In the genomic region with DNA sequence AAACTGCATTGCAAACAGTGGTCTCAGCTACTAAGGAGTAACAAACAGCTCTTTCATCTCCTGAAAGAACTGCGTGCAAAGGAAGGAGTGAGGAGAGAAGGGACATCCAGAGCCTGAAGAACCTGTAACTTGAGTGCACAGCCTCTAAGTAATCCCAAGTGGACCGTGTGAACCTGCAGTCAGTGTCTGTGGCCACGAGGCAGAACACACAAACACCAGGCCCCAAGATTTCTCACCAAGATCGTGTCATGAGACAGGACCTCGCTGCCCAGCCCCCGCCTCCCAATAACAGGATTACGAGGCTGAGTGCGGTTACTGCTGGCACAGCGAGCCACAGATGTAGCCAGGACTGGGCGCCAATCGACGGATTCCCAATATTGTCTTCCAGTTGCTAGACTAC, we compare ENCODE assay signal across 10 cellular contexts.
A peak's percentile ranks its signal among the peaks of the same experiment; 100 is the strongest.
DNase-seq lines count a peak whose midpoint lies in the region; ATAC-seq and TF ChIP-seq lines count a peak whose summit lies in the region.
"Had no signal": no experiment of that assay in that cellular context is flagged by ENCODE, and none has a peak within 500 bp of the region (broad histone marks: within the 10 kb centered on the region; RNA-seq: fewer than 3 reads in every experiment).

No MANE protein-coding gene starts in this region.

- H4K20me1 ChIP-seq in OCI-LY7 (ENCODE audit: insufficient read depth, low read length) = no peaks in the 10 kb centered on the region

- TF ChIP-seq CTCF in ascending aorta (IDR thresholded peaks at IDR 0.05) (no peak), left ventricle myocardium inferior (IDR thresholded peaks at IDR 0.05; ENCODE audit: borderline replicate concordance) (no peak), OCI-LY7 (conservative IDR thresholded peaks at IDR 0.05; ENCODE audit: low read length) (no peak)

- no peak for ATAC-seq in HG03025 (IDR thresholded peaks at IDR 0.05; ENCODE audit: low FRiP score, unreplicated experiment)

- POLR2A ChIA-PET in OCI-LY7 (lab: Charles Lee) = no interaction called here

- H3K27ac ChIP-seq in ascending aorta = peak overlapping the region; percentile 79 to 92
- H3K27ac ChIP-seq in left ventricle myocardium inferior (replicated peaks) = peak overlapping the region; percentile 91
- no peak overlapping the region for H3K27ac ChIP-seq in OCI-LY7 (ENCODE audit: low read depth, low read length, poor library complexity, severe bottlenecking)
- H3K27ac ChIP-seq: SK-N-MC had no signal

- H2AFZ ChIP-seq in OCI-LY7 (ENCODE audit: low read length) = no peak overlapping the region

- H3K4me1 ChIP-seq in ascending aorta = peaks cover 25 to 56% of the 10 kb centered on the region in 2 donors
- H3K4me1 ChIP-seq in left ventricle myocardium inferior = peaks cover 76% of the 10 kb centered on the region
- peaks cover 10% of the 10 kb centered on the region for H3K4me1 ChIP-seq in OCI-LY7 (ENCODE audit: insufficient read depth, low read length, poor library complexity, severe bottlenecking)

- no peaks in the 10 kb centered on the region for H3K9me3 ChIP-seq in ascending aorta
- no peaks in the 10 kb centered on the region for H3K9me3 ChIP-seq in left ventricle myocardium inferior (replicated peaks)
- H3K9me3 ChIP-seq in OCI-LY7 (ENCODE audit: low read length) = no peaks in the 10 kb centered on the region

- CTCF ChIA-PET in OCI-LY7 (lab: Charles Lee; ENCODE audit: unreplicated experiment) = no interaction called here

- no peaks in the 10 kb centered on the region for H3K9me2 ChIP-seq in OCI-LY7 (ENCODE audit: insufficient read depth, low read length)

- H3K4me3 ChIP-seq in ascending aorta (no peak overlapping the region), left ventricle myocardium inferior (no peak overlapping the region), OCI-LY7 (ENCODE audit: low read depth, low read length, poor library complexity, severe bottlenecking) (no peak overlapping the region)
- H3K4me3 ChIP-seq: SK-N-MC had no signal

- H3K27me3 ChIP-seq in ascending aorta = no peaks in the 10 kb centered on the region
- no peaks in the 10 kb centered on the region for H3K27me3 ChIP-seq in left ventricle myocardium inferior (ENCODE audit: low read depth)

- no peaks in the 10 kb centered on the region for H3K79me2 ChIP-seq in OCI-LY7 (ENCODE audit: insufficient read depth, low read depth, low read length)

- H3K36me3 ChIP-seq in ascending aorta (no peaks in the 10 kb centered on the region), left ventricle myocardium inferior (no peaks in the 10 kb centered on the region), OCI-LY7 (ENCODE audit: insufficient read depth, low read length) (no peaks in the 10 kb centered on the region)

- intact Hi-C loops in ascending aorta (cut with DNase I) = loop anchor here (1.0 to 2.0 kb wide), 2 partner anchors 25 to 61 kb away; no protein-coding TSS in a partner anchor
- intact Hi-C loops in left ventricle myocardium inferior (cut with micrococcal nuclease) = no loop called here
- intact Hi-C loops in posterior vena cava (cut with DNase I) = no loop called here
- intact Hi-C loops in OCI-LY7 (cut with micrococcal nuclease; ENCODE audit: unreplicated experiment) = no loop called here

- DNase-seq in Ammon's horn (ENCODE audit: low spot score) (peak; percentile 78), ascending aorta (ENCODE audit: low spot score in 2 of 2) (peak in 1 of 2 donors; percentile 89), left ventricle myocardium inferior (peak; percentile 47), posterior vena cava (ENCODE audit: low spot score) (peak; percentile 93), OCI-LY7 (ENCODE audit: low spot score) (no peak)
- DNase-seq in activated naive CD4-positive, alpha-beta T cell (lab: John Stamatoyannopoulos, UW) = no peak
- DNase-seq in stimulated activated CD4-positive, alpha-beta T cell treated with anti-CD3 and anti-CD28 coated beads, Interleukin-4, amount 100 ng/mL, for 4 hours = no peak
- DNase-seq: stimulated activated naive CD4-positive, alpha-beta T cell treated with Interleukin-2 at 50 U/mL for 16 hours had no signal

- H3K4me2 ChIP-seq in OCI-LY7 (ENCODE audit: low read length) = no peak overlapping the region

- no TSS peak for BruUV-seq in OCI-LY7 (replicated peaks; lab: Mats Ljungman, UMichigan)

Comparison
In these comparisons a context has a peak if more than half of its experiments do, and no peak if none do; other contexts are left out.
1. DNase-seq: peak in Ammon's horn (single experiment), left ventricle myocardium inferior (single experiment) and posterior vena cava (single experiment); none in activated naive CD4-positive, alpha-beta T cell (0 of 4), stimulated activated CD4-positive, alpha-beta T cell treated with anti-CD3 and anti-CD28 coated beads, Interleukin-4, amount 100 ng/mL, for 4 hours (0 of 2) and OCI-LY7 (single experiment).